ENCODE assay signal across 1 cellular context in the genomic region with DNA sequence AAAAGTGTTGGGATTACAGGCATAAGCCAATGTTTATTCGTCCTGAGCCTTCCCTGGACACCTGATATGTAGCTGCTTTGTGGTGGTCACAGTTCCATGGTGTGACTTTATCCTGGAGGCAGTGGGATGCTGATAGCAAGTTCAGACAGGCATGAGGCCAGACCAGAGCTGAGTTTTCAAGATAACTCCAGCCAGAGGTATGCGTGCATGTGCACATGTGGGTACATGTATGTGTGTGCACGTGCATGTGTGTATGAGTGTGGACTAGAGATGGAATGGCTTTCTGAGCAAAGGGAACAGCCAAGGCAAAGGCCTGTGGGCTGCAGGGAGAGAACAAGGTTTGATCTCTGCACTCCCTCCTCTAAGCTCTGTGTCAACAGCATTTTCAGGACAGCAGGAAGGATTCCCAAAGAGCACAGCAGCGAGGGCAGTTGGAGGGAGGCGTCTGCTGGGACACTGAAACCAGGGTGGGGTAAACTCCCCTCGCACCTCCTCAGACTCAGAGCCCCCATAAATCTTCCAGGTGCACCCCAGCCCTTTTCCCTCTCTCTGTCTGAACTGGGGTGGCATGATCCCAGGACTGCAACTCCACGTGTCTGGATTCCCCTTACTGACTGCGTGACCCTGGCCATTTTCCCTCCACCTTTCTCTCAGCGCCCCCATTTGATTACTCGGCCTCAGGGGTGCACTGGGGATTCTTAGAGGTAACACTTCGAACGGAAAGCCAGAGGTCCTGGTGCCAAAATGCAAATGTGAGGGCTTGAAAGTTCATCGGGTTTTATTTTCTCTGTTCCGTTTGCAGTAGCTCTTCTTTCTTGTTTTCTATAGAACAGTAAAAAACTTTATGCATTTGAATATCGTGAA.
TF ChIP-seq lines count a peak whose summit lies in the region.

No MANE protein-coding gene starts in this region.

TF ChIP-seq in HepG2, 621 proteins besides CTCF, POLR2A, EP300 and RAD21 (continued from another document and continues in another):
- TF ChIP-seq ZBTB7B (CRISPR knock-in tag; IDR thresholded peaks at IDR 0.05) (peak; percentile 85), ZNF274 (CRISPR knock-in tag; IDR thresholded peaks at IDR 0.05) (no peak), ZNF207 (IDR thresholded peaks at IDR 0.05; ENCODE audit: borderline replicate concordance) (no peak), ZNF768 (CRISPR knock-in tag; IDR thresholded peaks at IDR 0.05) (peak; percentile 93), BRCA1 (CRISPR knock-in tag; IDR thresholded peaks at IDR 0.05) (0 out of 2 replicates have a peak, but pooled peaks have one; percentile 47), ZNF777 (CRISPR knock-in tag; IDR thresholded peaks at IDR 0.05) (no peak), KAT2B (IDR thresholded peaks at IDR 0.05; ENCODE audit: borderline replicate concordance, low read depth, low read length) (no peak), FOXO1 (CRISPR knock-in tag; IDR thresholded peaks at IDR 0.05) (peak; percentile 71), POLR2AphosphoS5 (IDR thresholded peaks at IDR 0.05; ENCODE audit: low read depth, low read length) (no peak), ZNF83 (CRISPR knock-in tag; IDR thresholded peaks at IDR 0.05; ENCODE audit: borderline replicate concordance) (0 out of 2 replicates have a peak, but pooled peaks have one; percentile 46), EED (CRISPR knock-in tag; IDR thresholded peaks at IDR 0.05) (no peak), SOX6 (IDR thresholded peaks at IDR 0.05) (no peak), SOX6 (CRISPR knock-in tag; IDR thresholded peaks at IDR 0.05) (peak; percentile 52; the same call in 1 of the 2 replicates), KAT8 (CRISPR knock-in tag; IDR thresholded peaks at IDR 0.05) (peak; percentile 37; the same call in 1 of the 2 replicates), HDAC1 (CRISPR knock-in tag; IDR thresholded peaks at IDR 0.05) (peak; percentile 61), U2AF2 (IDR thresholded peaks at IDR 0.05; ENCODE audit: low read depth, low read length) (no peak), SNRNP70 (IDR thresholded peaks at IDR 0.05; ENCODE audit: low read depth, low read length) (no peak), CHCHD3 (CRISPR knock-in tag; IDR thresholded peaks at IDR 0.05) (no peak), CBX1 (IDR thresholded peaks at IDR 0.05; ENCODE audit: low read depth) (peak; percentile 86), TBX3 (IDR thresholded peaks at IDR 0.05; ENCODE audit: borderline replicate concordance) (0 out of 2 replicates have a peak, but pooled peaks have one; percentile 15), ZBTB42 (CRISPR knock-in tag; IDR thresholded peaks at IDR 0.05) (no peak), ZNF598 (CRISPR knock-in tag; IDR thresholded peaks at IDR 0.05; ENCODE audit: borderline replicate concordance) (peak; percentile 64; the same call in 1 of the 2 replicates), MED1 (CRISPR knock-in tag; IDR thresholded peaks at IDR 0.05) (peak; percentile 75), ZNF709 (CRISPR knock-in tag; IDR thresholded peaks at IDR 0.05) (no peak), STAG1 (CRISPR knock-in tag; IDR thresholded peaks at IDR 0.05) (peak; percentile 29; the same call in 1 of the 2 replicates), THAP11 (CRISPR knock-in tag; IDR thresholded peaks at IDR 0.05) (peak; percentile 31; the same call in 1 of the 2 replicates), ZNF326 (CRISPR knock-in tag; IDR thresholded peaks at IDR 0.05; ENCODE audit: borderline replicate concordance) (peak; percentile 71; the same call in 1 of the 2 replicates), ZNF552 (CRISPR knock-in tag; IDR thresholded peaks at IDR 0.05; ENCODE audit: borderline replicate concordance) (no peak), ZNF780A (CRISPR knock-in tag; IDR thresholded peaks at IDR 0.05) (no peak), ZBTB7A (CRISPR knock-in tag; IDR thresholded peaks at IDR 0.05) (peak; percentile 84; the same call in 1 of the 2 replicates), TEAD2 (CRISPR knock-in tag; IDR thresholded peaks at IDR 0.05) (no peak), ARHGAP35 (CRISPR knock-in tag; IDR thresholded peaks at IDR 0.05; ENCODE audit: borderline replicate concordance) (no peak), MYC (CRISPR knock-in tag; IDR thresholded peaks at IDR 0.05; ENCODE audit: borderline replicate concordance) (0 out of 2 replicates have a peak, but pooled peaks have one; percentile 62), ZNF33B (CRISPR knock-in tag; IDR thresholded peaks at IDR 0.05) (0 out of 2 replicates have a peak, but pooled peaks have one; percentile 74), ZNF205 (CRISPR knock-in tag; IDR thresholded peaks at IDR 0.05) (0 out of 2 replicates have a peak, but pooled peaks have one; percentile 53), FOXM1 (CRISPR knock-in tag; IDR thresholded peaks at IDR 0.05) (no peak), MEIS2 (CRISPR knock-in tag; IDR thresholded peaks at IDR 0.05) (0 out of 2 replicates have a peak, but pooled peaks have one; percentile 44)
- TF ChIP-seq, protein P1, sequence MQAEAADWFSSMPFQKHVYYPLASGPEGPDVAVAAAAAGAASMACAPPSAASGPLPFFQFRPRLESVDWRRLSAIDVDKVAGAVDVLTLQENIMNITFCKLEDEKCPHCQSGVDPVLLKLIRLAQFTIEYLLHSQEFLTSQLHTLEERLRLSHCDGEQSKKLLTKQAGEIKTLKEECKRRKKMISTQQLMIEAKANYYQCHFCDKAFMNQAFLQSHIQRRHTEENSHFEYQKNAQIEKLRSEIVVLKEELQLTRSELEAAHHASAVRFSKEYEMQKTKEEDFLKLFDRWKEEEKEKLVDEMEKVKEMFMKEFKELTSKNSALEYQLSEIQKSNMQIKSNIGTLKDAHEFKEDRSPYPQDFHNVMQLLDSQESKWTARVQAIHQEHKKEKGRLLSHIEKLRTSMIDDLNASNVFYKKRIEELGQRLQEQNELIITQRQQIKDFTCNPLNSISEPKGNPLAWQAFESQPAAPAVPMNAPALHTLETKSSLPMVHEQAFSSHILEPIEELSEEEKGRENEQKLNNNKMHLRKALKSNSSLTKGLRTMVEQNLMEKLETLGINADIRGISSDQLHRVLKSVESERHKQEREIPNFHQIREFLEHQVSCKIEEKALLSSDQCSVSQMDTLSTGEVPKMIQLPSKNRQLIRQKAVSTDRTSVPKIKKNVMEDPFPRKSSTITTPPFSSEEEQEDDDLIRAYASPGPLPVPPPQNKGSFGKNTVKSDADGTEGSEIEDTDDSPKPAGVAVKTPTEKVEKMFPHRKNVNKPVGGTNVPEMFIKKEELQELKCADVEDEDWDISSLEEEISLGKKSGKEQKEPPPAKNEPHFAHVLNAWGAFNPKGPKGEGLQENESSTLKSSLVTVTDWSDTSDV (CRISPR knock-in tag; IDR thresholded peaks at IDR 0.05), result no peak
- TF ChIP-seq, protein P2, sequence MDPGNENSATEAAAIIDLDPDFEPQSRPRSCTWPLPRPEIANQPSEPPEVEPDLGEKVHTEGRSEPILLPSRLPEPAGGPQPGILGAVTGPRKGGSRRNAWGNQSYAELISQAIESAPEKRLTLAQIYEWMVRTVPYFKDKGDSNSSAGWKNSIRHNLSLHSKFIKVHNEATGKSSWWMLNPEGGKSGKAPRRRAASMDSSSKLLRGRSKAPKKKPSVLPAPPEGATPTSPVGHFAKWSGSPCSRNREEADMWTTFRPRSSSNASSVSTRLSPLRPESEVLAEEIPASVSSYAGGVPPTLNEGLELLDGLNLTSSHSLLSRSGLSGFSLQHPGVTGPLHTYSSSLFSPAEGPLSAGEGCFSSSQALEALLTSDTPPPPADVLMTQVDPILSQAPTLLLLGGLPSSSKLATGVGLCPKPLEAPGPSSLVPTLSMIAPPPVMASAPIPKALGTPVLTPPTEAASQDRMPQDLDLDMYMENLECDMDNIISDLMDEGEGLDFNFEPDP (CRISPR knock-in tag; conservative IDR thresholded peaks at IDR 0.05), result 0 out of 2 replicates have a peak, but pooled peaks have one; percentile 90
- TF ChIP-seq, protein P3, sequence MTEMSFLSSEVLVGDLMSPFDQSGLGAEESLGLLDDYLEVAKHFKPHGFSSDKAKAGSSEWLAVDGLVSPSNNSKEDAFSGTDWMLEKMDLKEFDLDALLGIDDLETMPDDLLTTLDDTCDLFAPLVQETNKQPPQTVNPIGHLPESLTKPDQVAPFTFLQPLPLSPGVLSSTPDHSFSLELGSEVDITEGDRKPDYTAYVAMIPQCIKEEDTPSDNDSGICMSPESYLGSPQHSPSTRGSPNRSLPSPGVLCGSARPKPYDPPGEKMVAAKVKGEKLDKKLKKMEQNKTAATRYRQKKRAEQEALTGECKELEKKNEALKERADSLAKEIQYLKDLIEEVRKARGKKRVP (CRISPR knock-in tag; IDR thresholded peaks at IDR 0.05), result no peak
- TF ChIP-seq, protein P4, sequence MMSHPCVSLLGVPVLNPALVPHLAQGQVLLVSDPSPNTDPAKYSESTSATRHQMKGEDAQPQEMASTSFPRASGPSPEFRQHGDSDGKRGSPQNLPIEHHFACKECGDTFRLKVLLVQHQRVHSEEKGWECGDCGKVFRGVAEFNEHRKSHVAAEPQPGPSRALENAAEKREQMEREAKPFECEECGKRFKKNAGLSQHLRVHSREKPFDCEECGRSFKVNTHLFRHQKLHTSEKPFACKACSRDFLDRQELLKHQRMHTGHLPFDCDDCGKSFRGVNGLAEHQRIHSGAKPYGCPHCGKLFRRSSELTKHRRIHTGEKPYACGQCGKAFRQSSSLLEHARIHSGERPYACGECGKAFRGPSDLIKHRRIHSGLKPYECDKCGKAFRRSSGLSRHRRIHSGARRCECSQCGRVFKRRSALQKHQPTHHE (CRISPR knock-in tag; IDR thresholded peaks at IDR 0.05; ENCODE audit: borderline replicate concordance), result no peak; the same call in 1 of the 2 replicates
- TF ChIP-seq, protein P5, sequence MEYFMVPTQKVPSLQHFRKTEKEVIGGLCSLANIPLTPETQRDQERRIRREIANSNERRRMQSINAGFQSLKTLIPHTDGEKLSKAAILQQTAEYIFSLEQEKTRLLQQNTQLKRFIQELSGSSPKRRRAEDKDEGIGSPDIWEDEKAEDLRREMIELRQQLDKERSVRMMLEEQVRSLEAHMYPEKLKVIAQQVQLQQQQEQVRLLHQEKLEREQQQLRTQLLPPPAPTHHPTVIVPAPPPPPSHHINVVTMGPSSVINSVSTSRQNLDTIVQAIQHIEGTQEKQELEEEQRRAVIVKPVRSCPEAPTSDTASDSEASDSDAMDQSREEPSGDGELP (IDR thresholded peaks at IDR 0.05; ENCODE audit: borderline replicate concordance, low read depth), result peak; percentile 40; the same call in 1 of the 2 replicates
- TF ChIP-seq, protein P6, sequence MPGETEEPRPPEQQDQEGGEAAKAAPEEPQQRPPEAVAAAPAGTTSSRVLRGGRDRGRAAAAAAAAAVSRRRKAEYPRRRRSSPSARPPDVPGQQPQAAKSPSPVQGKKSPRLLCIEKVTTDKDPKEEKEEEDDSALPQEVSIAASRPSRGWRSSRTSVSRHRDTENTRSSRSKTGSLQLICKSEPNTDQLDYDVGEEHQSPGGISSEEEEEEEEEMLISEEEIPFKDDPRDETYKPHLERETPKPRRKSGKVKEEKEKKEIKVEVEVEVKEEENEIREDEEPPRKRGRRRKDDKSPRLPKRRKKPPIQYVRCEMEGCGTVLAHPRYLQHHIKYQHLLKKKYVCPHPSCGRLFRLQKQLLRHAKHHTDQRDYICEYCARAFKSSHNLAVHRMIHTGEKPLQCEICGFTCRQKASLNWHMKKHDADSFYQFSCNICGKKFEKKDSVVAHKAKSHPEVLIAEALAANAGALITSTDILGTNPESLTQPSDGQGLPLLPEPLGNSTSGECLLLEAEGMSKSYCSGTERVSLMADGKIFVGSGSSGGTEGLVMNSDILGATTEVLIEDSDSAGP (CRISPR knock-in tag; IDR thresholded peaks at IDR 0.05; ENCODE audit: borderline replicate concordance), result peak; percentile 83
- TF ChIP-seq, protein P7, sequence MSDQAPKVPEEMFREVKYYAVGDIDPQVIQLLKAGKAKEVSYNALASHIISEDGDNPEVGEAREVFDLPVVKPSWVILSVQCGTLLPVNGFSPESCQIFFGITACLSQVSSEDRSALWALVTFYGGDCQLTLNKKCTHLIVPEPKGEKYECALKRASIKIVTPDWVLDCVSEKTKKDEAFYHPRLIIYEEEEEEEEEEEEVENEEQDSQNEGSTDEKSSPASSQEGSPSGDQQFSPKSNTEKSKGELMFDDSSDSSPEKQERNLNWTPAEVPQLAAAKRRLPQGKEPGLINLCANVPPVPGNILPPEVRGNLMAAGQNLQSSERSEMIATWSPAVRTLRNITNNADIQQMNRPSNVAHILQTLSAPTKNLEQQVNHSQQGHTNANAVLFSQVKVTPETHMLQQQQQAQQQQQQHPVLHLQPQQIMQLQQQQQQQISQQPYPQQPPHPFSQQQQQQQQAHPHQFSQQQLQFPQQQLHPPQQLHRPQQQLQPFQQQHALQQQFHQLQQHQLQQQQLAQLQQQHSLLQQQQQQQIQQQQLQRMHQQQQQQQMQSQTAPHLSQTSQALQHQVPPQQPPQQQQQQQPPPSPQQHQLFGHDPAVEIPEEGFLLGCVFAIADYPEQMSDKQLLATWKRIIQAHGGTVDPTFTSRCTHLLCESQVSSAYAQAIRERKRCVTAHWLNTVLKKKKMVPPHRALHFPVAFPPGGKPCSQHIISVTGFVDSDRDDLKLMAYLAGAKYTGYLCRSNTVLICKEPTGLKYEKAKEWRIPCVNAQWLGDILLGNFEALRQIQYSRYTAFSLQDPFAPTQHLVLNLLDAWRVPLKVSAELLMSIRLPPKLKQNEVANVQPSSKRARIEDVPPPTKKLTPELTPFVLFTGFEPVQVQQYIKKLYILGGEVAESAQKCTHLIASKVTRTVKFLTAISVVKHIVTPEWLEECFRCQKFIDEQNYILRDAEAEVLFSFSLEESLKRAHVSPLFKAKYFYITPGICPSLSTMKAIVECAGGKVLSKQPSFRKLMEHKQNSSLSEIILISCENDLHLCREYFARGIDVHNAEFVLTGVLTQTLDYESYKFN (CRISPR knock-in tag; conservative IDR thresholded peaks at IDR 0.05), result peak; percentile 76
- TF ChIP-seq, protein P8, sequence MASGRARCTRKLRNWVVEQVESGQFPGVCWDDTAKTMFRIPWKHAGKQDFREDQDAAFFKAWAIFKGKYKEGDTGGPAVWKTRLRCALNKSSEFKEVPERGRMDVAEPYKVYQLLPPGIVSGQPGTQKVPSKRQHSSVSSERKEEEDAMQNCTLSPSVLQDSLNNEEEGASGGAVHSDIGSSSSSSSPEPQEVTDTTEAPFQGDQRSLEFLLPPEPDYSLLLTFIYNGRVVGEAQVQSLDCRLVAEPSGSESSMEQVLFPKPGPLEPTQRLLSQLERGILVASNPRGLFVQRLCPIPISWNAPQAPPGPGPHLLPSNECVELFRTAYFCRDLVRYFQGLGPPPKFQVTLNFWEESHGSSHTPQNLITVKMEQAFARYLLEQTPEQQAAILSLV (CRISPR knock-in tag; IDR thresholded peaks at IDR 0.05; ENCODE audit: borderline replicate concordance), result peak; percentile 50; the same call in 1 of the 2 replicates
- TF ChIP-seq, protein P9, sequence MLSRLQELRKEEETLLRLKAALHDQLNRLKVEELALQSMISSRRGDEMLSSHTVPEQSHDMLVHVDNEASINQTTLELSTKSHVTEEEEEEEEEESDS (CRISPR knock-in tag; IDR thresholded peaks at IDR 0.05; ENCODE audit: borderline replicate concordance), result no peak
- TF ChIP-seq, protein P10, sequence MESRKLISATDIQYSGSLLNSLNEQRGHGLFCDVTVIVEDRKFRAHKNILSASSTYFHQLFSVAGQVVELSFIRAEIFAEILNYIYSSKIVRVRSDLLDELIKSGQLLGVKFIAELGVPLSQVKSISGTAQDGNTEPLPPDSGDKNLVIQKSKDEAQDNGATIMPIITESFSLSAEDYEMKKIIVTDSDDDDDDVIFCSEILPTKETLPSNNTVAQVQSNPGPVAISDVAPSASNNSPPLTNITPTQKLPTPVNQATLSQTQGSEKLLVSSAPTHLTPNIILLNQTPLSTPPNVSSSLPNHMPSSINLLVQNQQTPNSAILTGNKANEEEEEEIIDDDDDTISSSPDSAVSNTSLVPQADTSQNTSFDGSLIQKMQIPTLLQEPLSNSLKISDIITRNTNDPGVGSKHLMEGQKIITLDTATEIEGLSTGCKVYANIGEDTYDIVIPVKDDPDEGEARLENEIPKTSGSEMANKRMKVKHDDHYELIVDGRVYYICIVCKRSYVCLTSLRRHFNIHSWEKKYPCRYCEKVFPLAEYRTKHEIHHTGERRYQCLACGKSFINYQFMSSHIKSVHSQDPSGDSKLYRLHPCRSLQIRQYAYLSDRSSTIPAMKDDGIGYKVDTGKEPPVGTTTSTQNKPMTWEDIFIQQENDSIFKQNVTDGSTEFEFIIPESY (CRISPR knock-in tag; IDR thresholded peaks at IDR 0.05), result no peak
